26 cellular contexts compared by ENCODE assay signal in genomic region chr4:18203936-18204335, GRCh38.
"Had no signal": no experiment of that assay in that cellular context is flagged by ENCODE, and none has a peak within 500 bp of the region (broad histone marks: within the 10 kb centered on the region; RNA-seq: fewer than 3 reads in every experiment).

No MANE protein-coding gene starts in this region.

- H3K27ac ChIP-seq: brain microvascular endothelial cell, cardiac muscle cell, Peyer's patch, RWPE1, SJCRH30, VCaP had no signal

- H3K4me2 ChIP-seq: SK-N-SH had no signal

- H3K9me3 Mint-ChIP-seq: activated CD4-positive, alpha-beta memory T cell treated with anti-CD3 and anti-CD28 coated beads, Interleukin-2, amount 10 ng/mL, durations not matched to agents 7 days and 5 days; activated naive CD4-positive, alpha-beta T cell treated with anti-CD3 and anti-CD28 coated beads, Interleukin-2, amount 10 ng/mL, durations not matched to agents 7 days and 5 days; activated naive CD8-positive, alpha-beta T cell treated with anti-CD3 and anti-CD28 coated beads for 36 hours; activated T-cell treated with anti-CD3 and anti-CD28 coated beads, Interleukin-2, amount 50 U/mL, for 72 hours; activated T-helper 2 cell treated with anti-CD3 and anti-CD28 coated beads, Interferon-gamma antibody, Interleukin-2, Interleukin-4, amounts not matched to agents 10 μg/mL and 5 μg/mL and 100 μg/mL, durations not matched to agents 14 hours and 24 hours and 36 hours had no signal

- H3K36me3 ChIP-seq: brain microvascular endothelial cell, cardiac muscle cell, Peyer's patch, SJCRH30 had no signal

- H3K9me2 ChIP-seq: SK-N-SH had no signal

- H3K9me3 ChIP-seq: Peyer's patch, SJCRH30, SK-N-SH had no signal

- H3K27ac Mint-ChIP-seq: activated CD4-positive, alpha-beta memory T cell treated with anti-CD3 and anti-CD28 coated beads, Interleukin-2, amount 10 ng/mL, durations not matched to agents 7 days and 5 days; activated CD4-positive, alpha-beta T cell treated with anti-CD3 and anti-CD28 coated beads for 36 hours; activated naive CD4-positive, alpha-beta T cell treated with anti-CD3 and anti-CD28 coated beads, Interleukin-2, amount 10 ng/mL, durations not matched to agents 7 days and 5 days; activated naive CD8-positive, alpha-beta T cell treated with anti-CD3 and anti-CD28 coated beads for 36 hours; activated T-cell treated with anti-CD3 and anti-CD28 coated beads, Interleukin-2, amount 50 U/mL, for 72 hours; activated T-helper 2 cell treated with anti-CD3 and anti-CD28 coated beads, Interferon-gamma antibody, Interleukin-2, Interleukin-4, amounts not matched to agents 10 μg/mL and 5 μg/mL and 100 μg/mL, durations not matched to agents 14 hours and 24 hours and 36 hours had no signal

- H3K27me3 ChIP-seq: brain microvascular endothelial cell, cardiac muscle cell, Peyer's patch, SJCRH30 had no signal

- H3K27me3 Mint-ChIP-seq: activated naive CD4-positive, alpha-beta T cell treated with anti-CD3 and anti-CD28 coated beads, Interleukin-2, amount 10 ng/mL, durations not matched to agents 7 days and 5 days had no signal

- H3K36me3 Mint-ChIP-seq: activated naive CD4-positive, alpha-beta T cell treated with anti-CD3 and anti-CD28 coated beads, Interleukin-2, amount 10 ng/mL, durations not matched to agents 7 days and 5 days; activated naive CD8-positive, alpha-beta T cell treated with anti-CD3 and anti-CD28 coated beads for 36 hours had no signal

- H3K4me1 Mint-ChIP-seq: activated CD4-positive, alpha-beta memory T cell treated with anti-CD3 and anti-CD28 coated beads, Interleukin-2, amount 10 ng/mL, durations not matched to agents 7 days and 5 days; activated CD4-positive, alpha-beta T cell treated with anti-CD3 and anti-CD28 coated beads for 36 hours; activated naive CD4-positive, alpha-beta T cell treated with anti-CD3 and anti-CD28 coated beads, Interleukin-2, amount 10 ng/mL, durations not matched to agents 7 days and 5 days; activated naive CD8-positive, alpha-beta T cell treated with anti-CD3 and anti-CD28 coated beads for 36 hours had no signal

- H3K4me3 ChIP-seq: cardiac muscle cell, Peyer's patch, SJCRH30 had no signal

- H3K4me3 Mint-ChIP-seq: activated CD4-positive, alpha-beta memory T cell treated with anti-CD3 and anti-CD28 coated beads, Interleukin-2, amount 10 ng/mL, durations not matched to agents 7 days and 5 days; activated CD4-positive, alpha-beta T cell treated with anti-CD3 and anti-CD28 coated beads for 36 hours; activated naive CD4-positive, alpha-beta T cell treated with anti-CD3 and anti-CD28 coated beads, Interleukin-2, amount 10 ng/mL, durations not matched to agents 7 days and 5 days; activated naive CD8-positive, alpha-beta T cell treated with anti-CD3 and anti-CD28 coated beads for 36 hours; activated T-cell treated with anti-CD3 and anti-CD28 coated beads, Interleukin-2, amount 50 U/mL, for 72 hours had no signal

- ATAC-seq: activated CD4-positive, alpha-beta T cell treated with anti-CD3 and anti-CD28 coated beads for 36 hours; activated T-cell treated with anti-CD3 and anti-CD28 coated beads, Interleukin-2, amount 50 U/mL, for 72 hours had no signal

- H3K4me1 ChIP-seq: Peyer's patch, SJCRH30 had no signal

- DNase-seq: activated CD4-positive, alpha-beta memory T cell treated with anti-CD3 and anti-CD28 coated beads, Interleukin-2, amount 10 ng/mL, durations not matched to agents 7 days and 5 days; activated CD4-positive, alpha-beta T cell treated with anti-CD3 and anti-CD28 coated beads for 36 hours; activated CD4-positive, alpha-beta T cell treated with anti-CD3 and anti-CD28 coated beads, Interleukin-2, amount 50 U/mL, for 1 hour; activated gamma-delta T cell treated with Interleukin-2 at 50 U/mL for 16 hours; activated naive CD4-positive, alpha-beta T cell treated with anti-CD3 and anti-CD28 coated beads, Interleukin-2, amount 10 ng/mL, durations not matched to agents 7 days and 5 days; activated naive CD8-positive, alpha-beta T cell treated with anti-CD3 and anti-CD28 coated beads for 36 hours; activated T-cell treated with anti-CD3 and anti-CD28 coated beads for 4 hours; activated T-cell treated with anti-CD3 and anti-CD28 coated beads, Interleukin-2, amount 50 U/mL, for 72 hours; brain microvascular endothelial cell; MV-4-11; NCI-H1092 treated with DMSO at 0.1 percent for 48 hours; NCI-H1417 treated with DMSO at 0.1 percent for 48 hours; NCI-H187; NCI-H2081; NCI-H226; NCI-H526; NCI-H774; Peyer's patch; Right ventricle myocardium superior; SJCRH30; SK-N-SH; T-helper 1 cell had no signal
